Comparison of ENCODE assay signal across 8 cellular contexts in genomic region chr19:44002212-44002565, GRCh38. TPM values are rescaled to one million over a fixed set of nuclear protein-coding genes. Genes with fewer than 3 reads are reported as not detected.
DNase-seq lines count a peak whose midpoint lies in the region; ATAC-seq and TF ChIP-seq lines count a peak whose summit lies in the region.

No MANE protein-coding gene starts in this region.

- H3K4me1 Mint-ChIP-seq in MCF 10A (ENCODE audit: insufficient read depth, unreplicated experiment) (peaks cover 14% of the 10 kb centered on the region), mesothelial cell of epicardium (peaks cover 15% of the 10 kb centered on the region)

- H3K27me3 Mint-ChIP-seq in MCF 10A (ENCODE audit: insufficient read depth, unreplicated experiment) (no peaks in the 10 kb centered on the region), mesothelial cell of epicardium (ENCODE audit: low read depth) (no peaks in the 10 kb centered on the region)

- intact Hi-C loops in MCF 10A (cut with micrococcal nuclease) = loop anchor here (1.0 to 5.0 kb wide), 5 partner anchors 51 to 211 kb away; partner anchors contain the start of genes ZNF221, ZNF224, ZNF225 and ZNF227

- POLR2A ChIA-PET in MCF 10A (lab: Yijun Ruan, JAX) = interaction anchor here (0.6 to 4.0 kb wide), 14 partner anchors 18 to 328 kb away, joined by 3 to 20 read pairs (median 4); partner anchors contain the start of genes ZNF155, ZNF221, ZNF222 and ZNF223

- H3K36me3 Mint-ChIP-seq in MCF 10A (ENCODE audit: insufficient read depth, unreplicated experiment) = peaks cover 8% of the 10 kb centered on the region
- H3K36me3 Mint-ChIP-seq in mesothelial cell of epicardium = peaks cover 30% of the 10 kb centered on the region

- CTCF ChIA-PET in MCF 10A (lab: Yijun Ruan, JAX) = interaction anchor here (1.3 kb wide), 1 partner anchor 18 kb away, joined by 3 read pairs; no protein-coding TSS in a partner anchor

- BruUV-seq in MCF 10A (replicated peaks; lab: Mats Ljungman, UMichigan) = TSS peak; percentile 83

- peak overlapping the region; percentile 84 for H3K4me3 Mint-ChIP-seq in MCF 10A (ENCODE audit: unreplicated experiment)
- H3K4me3 Mint-ChIP-seq in mesothelial cell of epicardium = peak overlapping the region; percentile 99

- peak; percentile 7 for ATAC-seq in HG03045 (IDR thresholded peaks at IDR 0.05; ENCODE audit: unreplicated experiment)
- ATAC-seq in GM21786 (IDR thresholded peaks at IDR 0.05; ENCODE audit: unreplicated experiment) = no peak

- H3K9me3 Mint-ChIP-seq in MCF 10A (ENCODE audit: unreplicated experiment) (peaks cover 15% of the 10 kb centered on the region), mesothelial cell of epicardium (peaks cover 33% of the 10 kb centered on the region)

- DNase-seq in MCF 10A (ENCODE audit: unreplicated experiment) = no peak
- DNase-seq in mesothelial cell of epicardium (ENCODE audit: low spot score in 2 of 2, unreplicated experiment in 2 of 2) = no peak
- no peak for DNase-seq in GM19238 (ENCODE audit: insufficient read length, low spot score)
- no peak for DNase-seq in cerebellum (ENCODE audit: low spot score)
- DNase-seq in occipital lobe (lab: John Stamatoyannopoulos, UW) = no peak

- TF ChIP-seq CTCF in 22Rv1 (IDR thresholded peaks at IDR 0.05) (no peak), MCF 10A (IDR thresholded peaks at IDR 0.05; ENCODE audit: unreplicated experiment) (no peak), mesothelial cell of epicardium (IDR thresholded peaks at IDR 0.05; ENCODE audit: unreplicated experiment) (no peak)

- peak overlapping the region; percentile 52 for H3K27ac ChIP-seq in 22Rv1

- H3K27ac Mint-ChIP-seq in MCF 10A (ENCODE audit: low read depth, unreplicated experiment) = peak overlapping the region; percentile 90
- H3K27ac Mint-ChIP-seq in mesothelial cell of epicardium = peak overlapping the region; percentile 96

RNA-seq across cellular contexts. Expression of gene ZNF230, which starts 0.6 kb away (rescaled TPM):
- 2.9 and 4.0 TPM in 2 replicates for total RNA-seq in MCF 10A (2022)
- total RNA-seq in mesothelial cell of epicardium = 4.0 to 4.5 TPM (median 4.5 TPM) in 3 replicates
- total RNA-seq in cerebellum = 7.7 TPM
- 10.3 TPM for total RNA-seq in occipital lobe

RNA-seq across cellular contexts. Expression of gene ZNF155, which starts 18.2 kb away (rescaled TPM):
- total RNA-seq in MCF 10A (2022) (4.2 and 6.7 TPM in 2 replicates), mesothelial cell of epicardium (13.4 to 14.2 TPM (median 14.1 TPM) in 3 replicates), cerebellum (14.5 TPM), occipital lobe (13.9 TPM)

RNA-seq across cellular contexts. Expression of gene ZNF222, which starts 23.0 kb away (rescaled TPM):
- total RNA-seq in MCF 10A (2022) (3.3 and 4.3 TPM in 2 replicates), mesothelial cell of epicardium (7.6 to 8.1 TPM (median 7.8 TPM) in 3 replicates), cerebellum (8.0 TPM), occipital lobe (12.3 TPM)

RNA-seq across cellular contexts. Expression of gene ZNF223, which starts 49.6 kb away (rescaled TPM):
- total RNA-seq in MCF 10A (2022) = 0.56 and 0.59 TPM in 2 replicates
- total RNA-seq in mesothelial cell of epicardium = 9.2 to 10.3 TPM (median 9.9 TPM) in 3 replicates
- 10.8 TPM for total RNA-seq in cerebellum
- 14.8 TPM for total RNA-seq in occipital lobe

RNA-seq across cellular contexts. Expression of gene ZNF221, which starts 51.2 kb away (rescaled TPM):
- total RNA-seq in MCF 10A (2022) = 1.2 and 1.8 TPM in 2 replicates
- 11.2 to 13.5 TPM (median 13.0 TPM) in 3 replicates for total RNA-seq in mesothelial cell of epicardium
- 28.4 TPM for total RNA-seq in cerebellum
- 24.6 TPM for total RNA-seq in occipital lobe
